ENCODE assay signal across 8 cellular contexts in genomic region chr17:68290268-68290954, GRCh38. TPM values are rescaled to one million over a fixed set of nuclear protein-coding genes. Genes with fewer than 3 reads are reported as not detected.
A peak's percentile ranks its signal among the peaks of the same experiment; 100 is the strongest.
DNase-seq lines count a peak whose midpoint lies in the region; ATAC-seq and TF ChIP-seq lines count a peak whose summit lies in the region.

No MANE protein-coding gene starts in this region.

- peaks cover 72% of the 10 kb centered on the region for H3K79me2 ChIP-seq in DOHH2 (ENCODE audit: control insufficient read depth, low read length)
- H3K79me2 ChIP-seq in osteoblast (ENCODE audit: insufficient read depth, low read length), result peaks cover 10% of the 10 kb centered on the region

- DNase-seq in NAMALWA (ENCODE audit: low spot score) (peak; percentile 67), activated T-cell treated with anti-CD3 and anti-CD28 coated beads for 4 hours (peak; percentile 23), fibroblast of pulmonary artery (ENCODE audit: low read depth) (no peak), osteoblast (ENCODE audit: insufficient read length, low spot score, missing footprints) (peak; percentile 90)

- ATAC-seq in GM19023 (IDR thresholded peaks at IDR 0.05; ENCODE audit: unreplicated experiment) (no peak), HG02763 (IDR thresholded peaks at IDR 0.05; ENCODE audit: unreplicated experiment) (no peak)

- 1% methylated on average over 50 of the region's 50 CpGs for WGBS in urinary bladder

- peaks cover 48% of the 10 kb centered on the region for H3K4me1 ChIP-seq in DOHH2 (ENCODE audit: control insufficient read depth, low read length)
- peaks cover 25% of the 10 kb centered on the region for H3K4me1 ChIP-seq in osteoblast (ENCODE audit: insufficient read depth, low read length)
- H3K4me1 ChIP-seq in urinary bladder (ENCODE audit: insufficient read depth), result peaks cover 3% of the 10 kb centered on the region

- H2AFZ ChIP-seq in osteoblast (ENCODE audit: low read length), result peak overlapping the region; percentile 67

- H3K36me3 ChIP-seq in DOHH2 (ENCODE audit: control insufficient read depth, low read length), result peaks cover 36% of the 10 kb centered on the region
- no peaks in the 10 kb centered on the region for H3K36me3 ChIP-seq in osteoblast (ENCODE audit: insufficient read depth, low read length)
- H3K36me3 ChIP-seq in urinary bladder (ENCODE audit: insufficient read depth), result no peaks in the 10 kb centered on the region

- H4K20me1 ChIP-seq in DOHH2 (ENCODE audit: control insufficient read depth, insufficient read depth, low read depth, low read length) (no peaks in the 10 kb centered on the region), osteoblast (ENCODE audit: insufficient read depth, low read length) (no peaks in the 10 kb centered on the region)

- H3K27ac ChIP-seq in DOHH2 (ENCODE audit: low read depth, low read length), result peak overlapping the region; percentile 97
- H3K27ac ChIP-seq in osteoblast (ENCODE audit: low read depth, low read length), result peak overlapping the region; percentile 67
- H3K27ac ChIP-seq in urinary bladder (ENCODE audit: low read depth), result peak overlapping the region; percentile 2

- TF ChIP-seq CTCF in DOHH2 (IDR thresholded peaks at IDR 0.05; ENCODE audit: low read depth, low read length, poor library complexity, severe bottlenecking) (no peak), fibroblast of pulmonary artery (IDR thresholded peaks at IDR 0.05; ENCODE audit: low read length, missing control alignments) (no peak), osteoblast (IDR thresholded peaks at IDR 0.05; ENCODE audit: extremely low read depth, low read depth, low read length) (no peak)

- H3K4me3 ChIP-seq in DOHH2 (ENCODE audit: low read length) (peak overlapping the region; percentile 97), fibroblast of pulmonary artery (replicated peaks; ENCODE audit: low read depth, low read length) (peak overlapping the region; percentile 28), osteoblast (ENCODE audit: insufficient read depth, low read length) (peak overlapping the region; percentile 84), urinary bladder (ENCODE audit: low read depth, low read length) (peak overlapping the region; percentile 49)

- peaks cover 24% of the 10 kb centered on the region for H3F3A ChIP-seq in DOHH2 (ENCODE audit: control insufficient read depth, insufficient read depth)

- H3K9me3 ChIP-seq in DOHH2 (ENCODE audit: control insufficient read depth, insufficient read depth, low read length) (no peaks in the 10 kb centered on the region), osteoblast (ENCODE audit: low read depth, low read length) (no peaks in the 10 kb centered on the region)

- H3K27me3 ChIP-seq in DOHH2 (ENCODE audit: control insufficient read depth, low read length), result no peaks in the 10 kb centered on the region
- peaks cover 3% of the 10 kb centered on the region for H3K27me3 ChIP-seq in osteoblast (ENCODE audit: insufficient read depth, low read length)

- H3K9me2 ChIP-seq in DOHH2 (replicated peaks; ENCODE audit: control insufficient read depth, low read length), result no peaks in the 10 kb centered on the region

- H3K4me2 ChIP-seq in DOHH2 (ENCODE audit: low read length), result peak overlapping the region; percentile 89
- H3K4me2 ChIP-seq in osteoblast (ENCODE audit: insufficient read depth, low read length), result peak overlapping the region; percentile 82

RNA-seq across cellular contexts. Expression of gene SLC16A6, which starts 0.5 kb away (rescaled TPM):
- total RNA-seq in osteoblast (1.4 and 3.8 TPM in 2 replicates), urinary bladder (0.74 TPM)
- polyA plus RNA-seq in urinary bladder, result 0.41 TPM

RNA-seq across cellular contexts. Expression of gene ARSG, which starts 0.9 kb away (rescaled TPM):
- 7.6 and 7.7 TPM in 2 replicates for total RNA-seq in osteoblast
- 3.3 TPM for total RNA-seq in urinary bladder
- 2.9 TPM for polyA plus RNA-seq in urinary bladder

RNA-seq across cellular contexts. Expression of gene AMZ2, which starts 42.6 kb away (rescaled TPM):
- total RNA-seq in osteoblast (80.3 and 84.0 TPM in 2 replicates), urinary bladder (45.8 TPM)
- polyA plus RNA-seq in urinary bladder, result 54.1 TPM

Comparison
In these comparisons a context has a peak if more than half of its experiments do, and no peak if none do; other contexts are left out.
1. H3K27ac ChIP-seq: peak in every context shown above with its lines; median percentile 97 in DOHH2; 67 in osteoblast; 2 in urinary bladder.
2. H3K4me3 ChIP-seq: peak in every context shown above with its lines; median percentile 97 in DOHH2; 84 in osteoblast; 49 in urinary bladder; 28 in fibroblast of pulmonary artery.